19 cellular contexts compared by ENCODE assay signal in genomic region chr7:108846471-108846870, GRCh38.
A peak's percentile ranks its signal among the peaks of the same experiment; 100 is the strongest.
DNase-seq lines count a peak whose midpoint lies in the region; ATAC-seq, FAIRE-seq and TF ChIP-seq lines count a peak whose summit lies in the region.
"Had no signal": no experiment of that assay in that cellular context is flagged by ENCODE, and none has a peak within 500 bp of the region (broad histone marks: within the 10 kb centered on the region; RNA-seq: fewer than 3 reads in every experiment).

No MANE protein-coding gene starts in this region.

- H3K27me3 Mint-ChIP-seq in GM23338 (ENCODE audit: insufficient read depth, low read depth, poor library complexity) (peaks cover 1% of the 10 kb centered on the region), nephron progenitor cell (ENCODE audit: low read depth, poor library complexity) (no peaks in the 10 kb centered on the region)

- no peak overlapping the region for H3K23ac ChIP-seq in H1 (ENCODE audit: insufficient read length)

- TF ChIP-seq CTCF in GM23338 (conservative IDR thresholded peaks at IDR 0.05; ENCODE audit: low read depth in 2 of 2) (no peak), H1 (IDR thresholded peaks at IDR 0.05; ENCODE audit: control extremely low read depth in 1 of 3, insufficient read depth in 1 of 3, low read depth in 1 of 3, low read length in 3 of 3) (no peak), nephron progenitor cell (IDR thresholded peaks at IDR 0.05) (no peak)

- H3K27ac Mint-ChIP-seq in GM23338 (no peak overlapping the region; the same call in 1 of the 2 replicates), nephron progenitor cell (peak overlapping the region; percentile 18)
- H3K27ac Mint-ChIP-seq: CD4-positive, alpha-beta memory T cell; H9 had no signal

- no peak for ATAC-seq in GM23338
- ATAC-seq: HCT116 had no signal

- no peak overlapping the region for H3K56ac ChIP-seq in H1 (replicated peaks; ENCODE audit: insufficient read length, low read depth, low read length)

- H3K36me3 Mint-ChIP-seq in GM23338 (ENCODE audit: low read depth) (no peaks in the 10 kb centered on the region), nephron progenitor cell (ENCODE audit: low read depth) (no peaks in the 10 kb centered on the region)
- H3K36me3 Mint-ChIP-seq: CD4-positive, alpha-beta memory T cell had no signal

- no peaks in the 10 kb centered on the region for H3F3A ChIP-seq in GM23338 (replicated peaks; ENCODE audit: low read depth)

- H4K8ac ChIP-seq in H1 (ENCODE audit: extremely low read depth, insufficient read depth, low read length), result no peak overlapping the region

- H3K36me3 ChIP-seq in GM23338 (ENCODE audit: insufficient read depth) (no peaks in the 10 kb centered on the region), SK-N-MC (ENCODE audit: insufficient read depth, low read length) (no peaks in the 10 kb centered on the region), H1 (ENCODE audit: control insufficient read depth in 2 of 4, insufficient read depth in 4 of 4, low read length in 3 of 4) (no peaks in the 10 kb centered on the region)

- H2BK120ac ChIP-seq in H1 (replicated peaks; ENCODE audit: low read depth, low read length), result no peak overlapping the region

- no peak overlapping the region for H2BK15ac ChIP-seq in H1 (ENCODE audit: low read length)

- H3K27ac ChIP-seq in GM23338 (ENCODE audit: low read depth), result no peak overlapping the region
- H3K27ac ChIP-seq in SK-N-MC, result peak overlapping the region; percentile 16
- H3K27ac ChIP-seq in H1 (ENCODE audit: low read depth, low read length), result no peak overlapping the region

- no peak overlapping the region for H3K4ac ChIP-seq in H1 (replicated peaks; ENCODE audit: insufficient read length, low read depth, low read length)

- H3K4me1 ChIP-seq in GM23338 (ENCODE audit: insufficient read depth), result no peaks in the 10 kb centered on the region
- no peaks in the 10 kb centered on the region for H3K4me1 ChIP-seq in H1 (replicated peaks in 1 of 4; ENCODE audit: control insufficient read depth in 3 of 4, insufficient read depth in 4 of 4, low read length in 3 of 4)

- H2BK20ac ChIP-seq in H1 (ENCODE audit: low read length), result no peak overlapping the region

- H3K4me3 ChIP-seq in GM23338, result no peak overlapping the region
- H3K4me3 ChIP-seq in SK-N-MC, result no peak overlapping the region
- H3K4me3 ChIP-seq in H1 (ENCODE audit: extremely low read depth in 1 of 4, insufficient read depth in 2 of 4, low read depth in 3 of 4, low read length in 4 of 4), result no peak overlapping the region

- WGBS in H1 (ENCODE audit: extremely low coverage in 1 of 2, insufficient coverage in 1 of 2, insufficient read length in 1 of 2, insufficient replicate concordance in 2 of 2, low coverage in 1 of 2, low lambda C conversion rate in 2 of 2, missing lambda C conversion rate in 1 of 2), 2 experiments, result 86% methylated on average over 7 of the region's 7 CpGs; no CpG with 5 or more reads in 1 of the 2 experiments

- no peak overlapping the region for H2AK5ac ChIP-seq in H1 (ENCODE audit: low read depth, low read length)

- no peaks in the 10 kb centered on the region for H3K79me2 ChIP-seq in GM23338 (replicated peaks; ENCODE audit: insufficient read depth)
- no peaks in the 10 kb centered on the region for H3K79me2 ChIP-seq in H1 (ENCODE audit: control insufficient read depth in 1 of 2, insufficient read depth in 2 of 2, low read length in 2 of 2)

- no peak for TF ChIP-seq POLR2A in H1 (IDR thresholded peaks at IDR 0.05; ENCODE audit: control extremely low read depth in 1 of 2, low read depth in 2 of 2, low read length in 2 of 2)

- no peak for TF ChIP-seq EP300 in H1 (IDR thresholded peaks at IDR 0.05; ENCODE audit: borderline replicate concordance in 1 of 2, low read depth in 2 of 2, low read length in 2 of 2)

- no peaks in the 10 kb centered on the region for H4K20me1 ChIP-seq in GM23338 (replicated peaks; ENCODE audit: insufficient read depth)
- no peaks in the 10 kb centered on the region for H4K20me1 ChIP-seq in H1 (replicated peaks in 1 of 2; ENCODE audit: control insufficient read depth in 1 of 2, insufficient read depth in 2 of 2, low read length in 2 of 2)

- H3K4me3 Mint-ChIP-seq in GM23338 (no peak overlapping the region), nephron progenitor cell (no peak overlapping the region)
- H3K4me3 Mint-ChIP-seq: CD4-positive, alpha-beta memory T cell; H9 had no signal

- no peak for FAIRE-seq in H1 (lab: Jason Lieb, UNC)
- FAIRE-seq: G401.6, GM12892, GM19239 had no signal

- no peak overlapping the region for H4K5ac ChIP-seq in H1 (ENCODE audit: insufficient read length, low read depth, low read length)

- POLR2A ChIA-PET in H1 (lab: Charles Lee; ENCODE audit: partially characterized antibody), result no interaction called here

- H2BK5ac ChIP-seq in H1 (ENCODE audit: low read depth, low read length), result no peak overlapping the region

- H3K9me3 Mint-ChIP-seq in GM23338 (no peaks in the 10 kb centered on the region), nephron progenitor cell (no peaks in the 10 kb centered on the region)
- H3K9me3 Mint-ChIP-seq: H9 had no signal

- no peak overlapping the region for H4K91ac ChIP-seq in H1 (replicated peaks; ENCODE audit: insufficient read length, low read length)

- no peak overlapping the region for H2BK12ac ChIP-seq in H1 (ENCODE audit: low read depth, low read length)

- DNase-seq in GM23338 (ENCODE audit: low spot score) (no peak), SK-N-MC (ENCODE audit: low read depth, low spot score) (no peak), H1 (ENCODE audit: low read depth in 1 of 2, low spot score in 2 of 2) (no peak), nephron progenitor cell (no peak), RKO (ENCODE audit: low spot score) (no peak), NCI-H524 treated with DMSO at 0.1 percent for 48 hours (lab: John Stamatoyannopoulos, UW) (no peak), glomerular visceral epithelial cell (ENCODE audit: extremely low spot score) (no peak)
- DNase-seq: C1 segment of cervical spinal cord; Calu3; CD4-positive, alpha-beta memory T cell; COR-L47; DMS53; DMS79 treated with DMSO at 0.1 percent for 48 hours; GOT3; H9 had no signal

- H3K18ac ChIP-seq in H1 (ENCODE audit: extremely low read depth, low read length), result no peak overlapping the region

- H3K9me3 ChIP-seq in SK-N-MC (ENCODE audit: low read depth, low read length) (no peaks in the 10 kb centered on the region), H1 (ENCODE audit: insufficient read depth in 2 of 2, low read depth in 1 of 2, low read length in 1 of 2) (no peaks in the 10 kb centered on the region)

- H3K79me1 ChIP-seq in H1 (ENCODE audit: low read depth, low read length), result no peaks in the 10 kb centered on the region

- H3K4me2 ChIP-seq in GM23338 (no peak overlapping the region), H1 (ENCODE audit: insufficient read depth in 1 of 2, low read depth in 2 of 2, low read length in 2 of 2) (no peak overlapping the region)

- H3K9me2 ChIP-seq in GM23338 (ENCODE audit: insufficient read depth), result 0 out of 2 replicates have a peak, but pooled peaks cover 4% of the 10 kb centered on the region

- TF ChIP-seq RAD21 in H1 (IDR thresholded peaks at IDR 0.05 in 1 of 2, conservative IDR thresholded peaks at IDR 0.05 in 1 of 2; ENCODE audit: low read depth in 2 of 2, low read length in 2 of 2), result no peak

- no peak overlapping the region for H3K9ac ChIP-seq in SK-N-MC (ENCODE audit: insufficient read length)
- no peak overlapping the region for H3K9ac ChIP-seq in H1 (replicated peaks in 1 of 4; ENCODE audit: extremely low read depth in 1 of 4, low read depth in 3 of 4, low read length in 3 of 4)

- H3K27me3 ChIP-seq in GM23338 (ENCODE audit: insufficient read depth) (no peaks in the 10 kb centered on the region), H1 (replicated peaks in 1 of 4; ENCODE audit: control insufficient read depth in 3 of 4, extremely low read depth in 1 of 4, insufficient read depth in 3 of 4, low read length in 3 of 4) (no peaks in the 10 kb centered on the region)

- no peaks in the 10 kb centered on the region for H3K23me2 ChIP-seq in H1 (ENCODE audit: low read depth, low read length)

- peaks cover 7% of the 10 kb centered on the region; the same call in 2 of the 3 replicates for H3K4me1 Mint-ChIP-seq in GM23338
- H3K4me1 Mint-ChIP-seq in nephron progenitor cell, result no peaks in the 10 kb centered on the region
- H3K4me1 Mint-ChIP-seq: CD4-positive, alpha-beta memory T cell had no signal

- CTCF ChIA-PET in H1 (lab: Charles Lee; ENCODE audit: partially characterized antibody), result interaction anchor here (2.1 kb wide), 1 partner anchor 21 kb away, joined by 5 read pairs; no protein-coding TSS in a partner anchor

- no peak overlapping the region for H3K14ac ChIP-seq in H1 (ENCODE audit: insufficient read length)

- H2AFZ ChIP-seq in GM23338 (peak overlapping the region; percentile 70), H1 (ENCODE audit: low read length) (peak overlapping the region; percentile 86; the same call in 1 of the 2 replicates)

TF ChIP-seq in GM23338, 12 proteins besides CTCF, POLR2A, EP300 and RAD21 (continues in another document):
- no peak for TF ChIP-seq ETS1 (IDR thresholded peaks at IDR 0.05)
- TF ChIP-seq STAT1 (IDR thresholded peaks at IDR 0.05; ENCODE audit: unreplicated experiment), result no peak
- no peak for TF ChIP-seq ZNF331 (CRISPR knock-in tag; IDR thresholded peaks at IDR 0.05; ENCODE audit: low read depth)
- no peak for TF ChIP-seq CREB1 (CRISPR knock-in tag; IDR thresholded peaks at IDR 0.05; ENCODE audit: low read depth)

TF ChIP-seq in H1, 55 proteins besides CTCF, POLR2A, EP300 and RAD21 (continues in another document):
- TF ChIP-seq BACH1 (IDR thresholded peaks at IDR 0.05; ENCODE audit: low read length), result no peak
- no peak for TF ChIP-seq TAF7 (optimal IDR thresholded peaks at IDR 0.05; ENCODE audit: borderline replicate concordance, low read depth, low read length)
- TF ChIP-seq NANOG (IDR thresholded peaks at IDR 0.05; ENCODE audit: insufficient read depth, low read depth, low read length, poor library complexity, severe bottlenecking), result no peak
- TF ChIP-seq TCF12 (IDR thresholded peaks at IDR 0.05; ENCODE audit: low read depth, low read length), result no peak
- no peak for TF ChIP-seq CTBP2 (IDR thresholded peaks at IDR 0.05; ENCODE audit: borderline replicate concordance, insufficient read depth, insufficient read length, low read length)
- no peak for TF ChIP-seq KDM5A (IDR thresholded peaks at IDR 0.05; ENCODE audit: low read length)
- TF ChIP-seq MAX (IDR thresholded peaks at IDR 0.05), result no peak
- no peak for TF ChIP-seq KDM4A (IDR thresholded peaks at IDR 0.05; ENCODE audit: low read depth, low read length, severe bottlenecking)
- no peak for TF ChIP-seq CBX8 (IDR thresholded peaks at IDR 0.05; ENCODE audit: borderline replicate concordance, low read depth, low read length)
- no peak for TF ChIP-seq PHF8 (conservative IDR thresholded peaks at IDR 0.05; ENCODE audit: low read depth, low read length)
- TF ChIP-seq SRF (IDR thresholded peaks at IDR 0.05; ENCODE audit: low read depth, low read length), result no peak
